Comparison of ENCODE assay signal across 25 cellular contexts in genomic region chr11:93791493-93791892, GRCh38. TPM values are rescaled to one million over a fixed set of nuclear protein-coding genes. Genes with fewer than 3 reads are reported as not detected.
"Had no signal": no experiment of that assay in that cellular context is flagged by ENCODE, and none has a peak within 500 bp of the region (broad histone marks: within the 10 kb centered on the region; RNA-seq: fewer than 3 reads in every experiment).

No MANE protein-coding gene starts in this region.

- H3K9me3 Mint-ChIP-seq: activated CD8-positive, alpha-beta T cell treated with anti-CD3 and anti-CD28 coated beads for 36 hours; activated naive CD8-positive, alpha-beta T cell treated with anti-CD3 and anti-CD28 coated beads, Interleukin-2, amount 10 ng/mL, durations not matched to agents 7 days and 5 days; endodermal cell; natural killer cell treated with Interleukin-12 subunit alpha and Interleukin-12 subunit beta and Interleukin-15 and Interleukin-18, amount 100 ng/mL, for 72 hours had no signal

- H3K27ac Mint-ChIP-seq: activated CD8-positive, alpha-beta memory T cell treated with anti-CD3 and anti-CD28 coated beads, Interleukin-2, amount 10 ng/mL, durations not matched to agents 7 days and 5 days; activated CD8-positive, alpha-beta T cell treated with anti-CD3 and anti-CD28 coated beads for 36 hours; activated naive CD8-positive, alpha-beta T cell treated with anti-CD3 and anti-CD28 coated beads, Interleukin-2, amount 10 ng/mL, durations not matched to agents 7 days and 5 days; endodermal cell; natural killer cell treated with Interleukin-12 subunit alpha and Interleukin-12 subunit beta and Interleukin-15 and Interleukin-18, amount 100 ng/mL, for 72 hours had no signal

- DNase-seq: activated CD4-positive, alpha-beta T cell treated with anti-CD3 and anti-CD28 coated beads for 1 hour; activated CD4-positive, alpha-beta T cell treated with anti-CD3 and anti-CD28 coated beads, Interleukin-2, amount 50 U/mL, for 1 hour; activated CD8-positive, alpha-beta memory T cell treated with anti-CD3 and anti-CD28 coated beads, Interleukin-2, amount 10 ng/mL, durations not matched to agents 7 days and 5 days; activated CD8-positive, alpha-beta T cell treated with anti-CD3 and anti-CD28 coated beads for 36 hours; activated effector memory CD4-positive, alpha-beta T cell treated with Interleukin-2 at 50 U/mL for 16 hours; activated naive CD4-positive, alpha-beta T cell treated with Interleukin-2 at 50 U/mL for 16 hours; activated naive CD8-positive, alpha-beta T cell treated with anti-CD3 and anti-CD28 coated beads, Interleukin-2, amount 10 ng/mL, durations not matched to agents 7 days and 5 days; amygdala; caudate nucleus; endodermal cell; head of caudate nucleus; hippocampal formation; lower lobe of right lung; mucosa of descending colon; stimulated activated CD4-positive, alpha-beta T cell treated with anti-CD3 and anti-CD28 coated beads, Interleukin-15, amount 100 ng/mL, for 24 hours; stimulated activated CD4-positive, alpha-beta T cell treated with anti-CD3 and anti-CD28 coated beads, Interleukin-2, amount 100 ng/mL, for 24 hours; stimulated activated naive CD4-positive, alpha-beta T cell; T-helper 2 cell had no signal

- H3K4me3 ChIP-seq: gastroesophageal sphincter, lower lobe of right lung, mucosa of descending colon, right atrium auricular region, tibial nerve had no signal

- H3K27me3 ChIP-seq: gastroesophageal sphincter, right atrium auricular region, tibial nerve had no signal

- H3K4me3 Mint-ChIP-seq: activated CD8-positive, alpha-beta memory T cell treated with anti-CD3 and anti-CD28 coated beads, Interleukin-2, amount 10 ng/mL, durations not matched to agents 7 days and 5 days; activated CD8-positive, alpha-beta T cell treated with anti-CD3 and anti-CD28 coated beads for 36 hours; activated naive CD8-positive, alpha-beta T cell treated with anti-CD3 and anti-CD28 coated beads, Interleukin-2, amount 10 ng/mL, durations not matched to agents 7 days and 5 days; endodermal cell; natural killer cell treated with Interleukin-12 subunit alpha and Interleukin-12 subunit beta and Interleukin-15 and Interleukin-18, amount 100 ng/mL, for 72 hours had no signal

- H3K27me3 Mint-ChIP-seq: activated CD8-positive, alpha-beta memory T cell treated with anti-CD3 and anti-CD28 coated beads, Interleukin-2, amount 10 ng/mL, durations not matched to agents 7 days and 5 days; activated CD8-positive, alpha-beta T cell treated with anti-CD3 and anti-CD28 coated beads for 36 hours; activated naive CD8-positive, alpha-beta T cell treated with anti-CD3 and anti-CD28 coated beads, Interleukin-2, amount 10 ng/mL, durations not matched to agents 7 days and 5 days; natural killer cell treated with Interleukin-12 subunit alpha and Interleukin-12 subunit beta and Interleukin-15 and Interleukin-18, amount 100 ng/mL, for 72 hours had no signal

- H3K27ac ChIP-seq: gastroesophageal sphincter, lower lobe of right lung, right atrium auricular region, tibial nerve had no signal

- H3K9me3 ChIP-seq: gastroesophageal sphincter, lower lobe of right lung, mucosa of descending colon, right atrium auricular region, tibial nerve had no signal

RNA-seq across cellular contexts. Expression of gene VSTM5, which starts 58.9 kb away (rescaled TPM):
- total RNA-seq: activated CD8-positive, alpha-beta memory T cell treated with anti-CD3 and anti-CD28 coated beads, Interleukin-2, amount 10 ng/mL, durations not matched to agents 7 days and 5 days; activated CD8-positive, alpha-beta T cell treated with anti-CD3 and anti-CD28 coated beads for 36 hours; activated naive CD8-positive, alpha-beta T cell treated with anti-CD3 and anti-CD28 coated beads, Interleukin-2, amount 10 ng/mL, durations not matched to agents 7 days and 5 days; chondrocyte; lower lobe of right lung; mesenteric fat pad; myocyte; natural killer cell treated with Interleukin-12 subunit alpha and Interleukin-12 subunit beta and Interleukin-15 and Interleukin-18, amount 100 ng/mL, for 72 hours; right atrium auricular region had no signal
